34 cellular contexts compared by ENCODE assay signal in genomic region chr11:98062714-98063113, GRCh38.
"Had no signal": no experiment of that assay in that cellular context is flagged by ENCODE, and none has a peak within 500 bp of the region (broad histone marks: within the 10 kb centered on the region; RNA-seq: fewer than 3 reads in every experiment).

No MANE protein-coding gene starts in this region.

- H3K4me3 ChIP-seq: MG63 had no signal

- H3K27me3 ChIP-seq: MG63 had no signal

- DNase-seq: Karpas-422, Kasumi-1, MG63, MM.1S, MV-4-11, NCI-H1048, NCI-H1092, NCI-H1092 treated with DMSO at 0.1 percent for 48 hours, NCI-H1105, NCI-H1105 treated with DMSO at 0.1 percent for 48 hours, NCI-H1417, NCI-H1417 treated with DMSO at 0.1 percent for 48 hours, NCI-H1436, NCI-H1436 treated with DMSO at 0.1 percent for 48 hours, NCI-H146, NCI-H1694, NCI-H1694 treated with DMSO at 0.1 percent for 48 hours, NCI-H187, NCI-H187 treated with DMSO at 0.1 percent for 48 hours, NCI-H1930, NCI-H2029, NCI-H2029 treated with DMSO at 0.1 percent for 48 hours, NCI-H2081, NCI-H2081 treated with DMSO at 0.1 percent for 48 hours, NCI-H2107, NCI-H2171, NCI-H2171 treated with DMSO at 0.1 percent for 48 hours, NCI-H2227 treated with DMSO at 0.1 percent for 48 hours, NCI-H226, NCI-H345, NCI-H446, NCI-H446 treated with DMSO at 0.1 percent for 48 hours, NCI-H510A, NCI-H510A treated with DMSO at 0.1 percent for 48 hours had no signal

- H3K36me3 ChIP-seq: MG63 had no signal

- H3K9me3 ChIP-seq: MG63 had no signal
